Comparison of ENCODE assay signal across 21 cellular contexts in the genomic region with DNA sequence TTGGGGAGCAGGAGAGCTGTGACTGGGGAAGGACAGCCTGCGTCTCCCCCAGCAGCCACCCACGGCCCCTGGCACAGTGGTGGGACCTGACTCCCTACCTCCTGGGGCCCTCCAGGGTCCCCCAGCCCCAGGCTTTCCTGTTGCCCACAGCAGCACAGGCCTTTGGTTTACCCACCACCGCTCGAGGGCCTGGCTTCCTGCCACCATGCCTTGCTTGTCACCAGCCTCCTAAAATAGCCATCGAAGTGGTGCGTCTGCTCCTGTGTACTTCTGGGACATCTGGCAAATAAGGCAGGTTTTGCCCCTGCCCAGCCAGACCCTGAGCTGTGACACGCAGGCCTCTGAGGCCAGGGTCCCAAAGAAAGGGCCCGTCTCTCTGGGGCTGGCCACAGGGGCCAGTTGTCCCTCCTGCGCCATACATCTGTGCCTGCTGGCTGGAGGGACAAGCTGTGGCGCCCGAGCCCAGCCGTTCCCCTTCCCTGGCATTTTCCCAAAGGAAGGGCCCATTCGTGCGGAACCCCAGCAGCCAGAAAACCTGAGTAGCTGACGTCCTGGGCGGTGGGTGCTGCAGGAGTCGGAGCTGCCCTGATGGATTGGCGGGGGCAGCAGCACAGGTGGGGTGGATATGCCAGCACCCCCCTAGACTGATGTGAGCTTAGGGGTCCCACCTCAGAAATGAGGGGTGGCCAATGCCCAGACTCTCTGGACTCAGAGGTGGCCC. TPM values are rescaled to one million over a fixed set of nuclear protein-coding genes. Genes with fewer than 3 reads are reported as not detected.
DNase-seq lines count a peak whose midpoint lies in the region; ATAC-seq and TF ChIP-seq lines count a peak whose summit lies in the region.
"Had no signal": no experiment of that assay in that cellular context is flagged by ENCODE, and none has a peak within 500 bp of the region (broad histone marks: within the 10 kb centered on the region; RNA-seq: fewer than 3 reads in every experiment).

No MANE protein-coding gene starts in this region.

- H3K4me1 Mint-ChIP-seq in effector memory CD8-positive, alpha-beta T cell (ENCODE audit: low read depth in 2 of 2): peaks cover 19 to 20% of the 10 kb centered on the region in 2 donors
- H3K4me1 Mint-ChIP-seq in immature natural killer cell: peaks cover 0 to 9% of the 10 kb centered on the region in 2 donors

- H3K27ac Mint-ChIP-seq in effector memory CD8-positive, alpha-beta T cell: no peak overlapping the region
- no peak overlapping the region for H3K27ac Mint-ChIP-seq in immature natural killer cell
- H3K27ac Mint-ChIP-seq: activated naive CD8-positive, alpha-beta T cell treated with anti-CD3 and anti-CD28 coated beads, Interleukin-2, amount 50 U/mL, for 24 hours; H9 had no signal

- H3K9me3 Mint-ChIP-seq in effector memory CD8-positive, alpha-beta T cell: no peaks in the 10 kb centered on the region
- H3K9me3 Mint-ChIP-seq in immature natural killer cell: no peaks in the 10 kb centered on the region
- H3K9me3 Mint-ChIP-seq: activated naive CD8-positive, alpha-beta T cell treated with anti-CD3 and anti-CD28 coated beads, Interleukin-2, amount 50 U/mL, for 24 hours; H9 had no signal

- no peak overlapping the region for H3K4me3 Mint-ChIP-seq in effector memory CD8-positive, alpha-beta T cell
- no peak overlapping the region for H3K4me3 Mint-ChIP-seq in immature natural killer cell
- H3K4me3 Mint-ChIP-seq: activated naive CD8-positive, alpha-beta T cell treated with anti-CD3 and anti-CD28 coated beads, Interleukin-2, amount 50 U/mL, for 24 hours; H9 had no signal

- H3K9me3 ChIP-seq in RWPE2 (ENCODE audit: severe bottlenecking): no peaks in the 10 kb centered on the region
- H3K9me3 ChIP-seq: neutrophil, transverse colon had no signal

- H3K36me3 ChIP-seq in H7 (replicated peaks; ENCODE audit: control insufficient read depth, insufficient read depth, low read length) (no peaks in the 10 kb centered on the region), RWPE2 (ENCODE audit: low read depth) (no peaks in the 10 kb centered on the region)
- H3K36me3 ChIP-seq: transverse colon had no signal

- no peak for TF ChIP-seq CTCF in 22Rv1 (IDR thresholded peaks at IDR 0.05)
- TF ChIP-seq CTCF in RWPE2 (IDR thresholded peaks at IDR 0.05; ENCODE audit: poor library complexity, severe bottlenecking): no peak

- H3K27me3 Mint-ChIP-seq in effector memory CD8-positive, alpha-beta T cell: no peaks in the 10 kb centered on the region
- peaks cover 0 to 3% (median 0%) of the 10 kb centered on the region in 3 donors for H3K27me3 Mint-ChIP-seq in immature natural killer cell (ENCODE audit: low read depth in 3 of 3)
- H3K27me3 Mint-ChIP-seq: activated naive CD8-positive, alpha-beta T cell treated with anti-CD3 and anti-CD28 coated beads, Interleukin-2, amount 50 U/mL, for 24 hours had no signal

- H3K36me3 Mint-ChIP-seq in effector memory CD8-positive, alpha-beta T cell (ENCODE audit: insufficient read depth): peaks cover 2% of the 10 kb centered on the region
- H3K36me3 Mint-ChIP-seq in immature natural killer cell: no peaks in the 10 kb centered on the region

- H3K27ac ChIP-seq in 22Rv1 (peak overlapping the region; percentile 96), RWPE2 (ENCODE audit: poor library complexity, severe bottlenecking) (peak overlapping the region; percentile 94)
- H3K27ac ChIP-seq: neutrophil had no signal

- DNase-seq in H7 (peak; percentile 71), RWPE2 (ENCODE audit: low spot score) (no peak), left ventricle myocardium superior (peak; percentile 90), ecto neural progenitor cell (ENCODE audit: low spot score) (no peak), immature natural killer cell (no peak), NCI-H526 treated with DMSO at 0.1 percent for 48 hours (lab: John Stamatoyannopoulos, UW) (no peak)
- no peak for DNase-seq in effector memory CD8-positive, alpha-beta T cell
- DNase-seq: activated CD4-positive, alpha-beta T cell treated with anti-CD3 and anti-CD28 coated beads, Interleukin-2, amount 50 U/mL, for 4 hours; activated naive CD8-positive, alpha-beta T cell treated with anti-CD3 and anti-CD28 coated beads, Interleukin-2, amount 50 U/mL, for 24 hours; activated T-cell treated with anti-CD3 and anti-CD28 coated beads, Interleukin-2, amount 50 U/mL, for 48 hours; foreskin melanocyte; H9; NCI-H146; stimulated activated CD4-positive, alpha-beta T cell treated with anti-CD3 and anti-CD28 coated beads, Interleukin-2, amount 100 ng/mL, for 48 hours; T1000; transverse colon had no signal

- intact Hi-C loops in left ventricle myocardium superior (cut with micrococcal nuclease): no loop called here

- H3K27me3 ChIP-seq in H7 (ENCODE audit: control insufficient read depth, insufficient read depth, low read length): no peaks in the 10 kb centered on the region
- no peaks in the 10 kb centered on the region for H3K27me3 ChIP-seq in RWPE2 (ENCODE audit: insufficient read depth, poor library complexity, severe bottlenecking)
- H3K27me3 ChIP-seq: transverse colon had no signal

- peaks cover 26% of the 10 kb centered on the region for H3K4me1 ChIP-seq in RWPE2 (ENCODE audit: insufficient read depth, poor library complexity, severe bottlenecking)

- no peak overlapping the region for H3K4me3 ChIP-seq in H7 (ENCODE audit: insufficient read depth, low read depth, low read length)
- no peak overlapping the region for H3K4me3 ChIP-seq in RWPE2 (ENCODE audit: severe bottlenecking)
- H3K4me3 ChIP-seq: transverse colon had no signal

- ATAC-seq in RWPE2 (ENCODE audit: low read depth) (no peak), left ventricle myocardium superior (peak; percentile 79)
- no peak for ATAC-seq in effector memory CD8-positive, alpha-beta T cell (replicated peaks)
- ATAC-seq: activated naive CD8-positive, alpha-beta T cell treated with anti-CD3 and anti-CD28 coated beads, Interleukin-2, amount 50 U/mL, for 24 hours; HepG2; sciatic nerve had no signal

RNA-seq across cellular contexts. Expression of gene PHLDA2, which starts 14.6 kb away (rescaled TPM):
- 5.1 and 13.1 TPM in 2 replicates for total RNA-seq in H7 (2014; rRNA removed; shearing (Covaris generic))
- 0.99 TPM for total RNA-seq in left ventricle myocardium superior
- polyA plus RNA-seq in immature natural killer cell: under 1 TPM in 1 of 3 donors, not detected in 2; 0.27 TPM
- total RNA-seq: cerebellum had no signal

RNA-seq across cellular contexts. Expression of gene CDKN1C, which starts 29.1 kb away (rescaled TPM):
- total RNA-seq in H7 (2014; rRNA removed; shearing (Covaris generic)): 58.4 and 60.9 TPM in 2 replicates
- 42.0 TPM for total RNA-seq in left ventricle myocardium superior
- under 1 TPM in 1 of 3 donors, not detected in 2; 0.24 TPM for polyA plus RNA-seq in immature natural killer cell
- total RNA-seq: HepG2 had no signal
- polyA plus RNA-seq: HepG2 had no signal

Comparison
In these comparisons a context has a peak if more than half of its experiments do, and no peak if none do; other contexts are left out.
1. DNase-seq: peak in H7 (single experiment) and left ventricle myocardium superior (single experiment); none in RWPE2 (single experiment), effector memory CD8-positive, alpha-beta T cell (0 of 3), ecto neural progenitor cell (single experiment), immature natural killer cell (0 of 3) and NCI-H526 treated with DMSO at 0.1 percent for 48 hours (single experiment).